In genomic region chr17:82356845-82357355, GRCh38 we compare ENCODE assay signal across 12 cellular contexts. TPM values are rescaled to one million over a fixed set of nuclear protein-coding genes. Genes with fewer than 3 reads are reported as not detected.
DNase-seq lines count a peak whose midpoint lies in the region; ATAC-seq and TF ChIP-seq lines count a peak whose summit lies in the region.
"Had no signal": no experiment of that assay in that cellular context is flagged by ENCODE, and none has a peak within 500 bp of the region (broad histone marks: within the 10 kb centered on the region; RNA-seq: fewer than 3 reads in every experiment).

No MANE protein-coding gene starts in this region.

- H2BK15ac ChIP-seq in IMR-90 (ENCODE audit: low read depth, low read length): no peak overlapping the region
- H2BK15ac ChIP-seq in mesendoderm (replicated peaks; ENCODE audit: low read depth): no peak overlapping the region

- H3K56ac ChIP-seq in IMR-90 (ENCODE audit: extremely low read depth, insufficient read depth, low read length): no peak overlapping the region
- peak overlapping the region; percentile 11 for H3K56ac ChIP-seq in mesendoderm (ENCODE audit: low read length)

- H3K9ac ChIP-seq in IMR-90 (ENCODE audit: low read depth, low read length): no peak overlapping the region
- no peak overlapping the region for H3K9ac ChIP-seq in mesendoderm (ENCODE audit: low read length)
- H3K9ac ChIP-seq: BLaER1 had no signal

- ATAC-seq in IMR-90 (ENCODE audit: low read depth): no peak
- ATAC-seq in GM21528 (IDR thresholded peaks at IDR 0.05; ENCODE audit: low FRiP score, unreplicated experiment): no peak
- ATAC-seq in HG03520 (IDR thresholded peaks at IDR 0.05; ENCODE audit: unreplicated experiment): no peak

- CTCF ChIA-PET in IMR-90 (lab: Yijun Ruan, JAX) (no interaction called here), GM10248 (lab: Yijun Ruan, JAX) (interaction anchor here (0.9 to 2.6 kb wide), 6 partner anchors 8 to 53 kb away, joined by 3 to 9 read pairs (median 4); no protein-coding TSS in a partner anchor)

- no peak for TF ChIP-seq RAD21 in IMR-90 (IDR thresholded peaks at IDR 0.05; ENCODE audit: low read length)

- H3K27me3 ChIP-seq in IMR-90 (ENCODE audit: control insufficient read depth, insufficient read depth, low read length) (peaks cover 25% of the 10 kb centered on the region; the same call in 1 of the 2 replicates), mesendoderm (ENCODE audit: insufficient read depth, low read length, poor library complexity) (no peaks in the 10 kb centered on the region)
- H3K27me3 ChIP-seq: BLaER1 had no signal

- no peaks in the 10 kb centered on the region for H3K9me1 ChIP-seq in IMR-90 (ENCODE audit: insufficient read depth, low read length)

- peaks cover 6% of the 10 kb centered on the region; the same call in 1 of the 2 replicates for H4K20me1 ChIP-seq in IMR-90 (ENCODE audit: insufficient read depth, low read length)
- H4K20me1 ChIP-seq: BLaER1 had no signal

- H3K79me2 ChIP-seq in mesendoderm (ENCODE audit: control insufficient read depth, insufficient read depth, low read length): no peaks in the 10 kb centered on the region

- peak overlapping the region; percentile 18 for H2AFZ ChIP-seq in IMR-90 (replicated peaks; ENCODE audit: low read length, poor library complexity)

- H3K79me1 ChIP-seq in IMR-90 (ENCODE audit: low read depth in 1 of 2, low read length in 2 of 2) (no peaks in the 10 kb centered on the region), mesendoderm (ENCODE audit: low read length) (no peaks in the 10 kb centered on the region)

- no peak overlapping the region for H2BK20ac ChIP-seq in IMR-90 (ENCODE audit: low read depth, low read length)

- H3K36me3 ChIP-seq in IMR-90 (ENCODE audit: control insufficient read depth, insufficient read depth, low read length) (no peaks in the 10 kb centered on the region), mesendoderm (ENCODE audit: control insufficient read depth, insufficient read depth, low read length) (no peaks in the 10 kb centered on the region)
- H3K36me3 ChIP-seq: BLaER1 had no signal

- H3K14ac ChIP-seq in IMR-90 (replicated peaks; ENCODE audit: low read depth, low read length): no peak overlapping the region

- H4K8ac ChIP-seq in IMR-90 (ENCODE audit: low read depth in 2 of 2, low read length in 2 of 2) (no peak overlapping the region), mesendoderm (ENCODE audit: low read depth, low read length) (no peak overlapping the region)

- TF ChIP-seq POLR2A in IMR-90 (IDR thresholded peaks at IDR 0.05; ENCODE audit: low read depth, low read length): no peak

- H4K5ac ChIP-seq in IMR-90 (ENCODE audit: low read depth, low read length): no peak overlapping the region
- no peak overlapping the region for H4K5ac ChIP-seq in mesendoderm (ENCODE audit: low read length)

- H2AK5ac ChIP-seq in IMR-90 (ENCODE audit: low read depth, low read length) (no peak overlapping the region), mesendoderm (ENCODE audit: low read length) (no peak overlapping the region)

- H2BK120ac ChIP-seq in IMR-90 (ENCODE audit: low read depth, low read length) (no peak overlapping the region), mesendoderm (ENCODE audit: low read depth, low read length) (no peak overlapping the region)

- H3K23ac ChIP-seq in IMR-90 (ENCODE audit: low read depth, low read length) (no peak overlapping the region), mesendoderm (ENCODE audit: low read length) (no peak overlapping the region)

- BruUV-seq in IMR-90 (replicated peaks; lab: Mats Ljungman, UMichigan): no TSS peak

- peak; percentile 36 for DNase-seq in COR-L47 (lab: John Stamatoyannopoulos, UW)
- no peak for DNase-seq in IMR-90
- DNase-seq in RPMI8226: peak; percentile 95
- peak; percentile 66 for DNase-seq in mesendoderm
- no peak for DNase-seq in GM10248 (ENCODE audit: extremely low spot score)
- DNase-seq in cardiac septum (ENCODE audit: low spot score): no peak
- DNase-seq: activated CD4-positive, CD25-positive, alpha-beta regulatory T cell treated with anti-CD3 and anti-CD28 coated beads, Interleukin-2, amount 50 U/mL, for 72 hours had no signal

- H3K18ac ChIP-seq in IMR-90 (ENCODE audit: low read depth, low read length) (no peak overlapping the region), mesendoderm (ENCODE audit: low read length) (no peak overlapping the region)

- H3K4ac ChIP-seq in IMR-90 (ENCODE audit: low read depth, low read length) (no peak overlapping the region), mesendoderm (ENCODE audit: low read depth, low read length) (no peak overlapping the region)

- H3K27ac ChIP-seq in IMR-90 (ENCODE audit: insufficient read depth, low read length): no peak overlapping the region
- H3K27ac ChIP-seq in mesendoderm (ENCODE audit: low read depth, low read length): no peak overlapping the region
- H3K27ac ChIP-seq: BLaER1 had no signal

- POLR2A ChIA-PET in IMR-90 (lab: Charles Lee; ENCODE audit: unreplicated experiment) (no interaction called here), GM10248 (lab: Yijun Ruan, JAX) (no interaction called here)

- H3K4me3 ChIP-seq in IMR-90 (ENCODE audit: insufficient read depth, low read depth, low read length): no peak overlapping the region
- H3K4me3 ChIP-seq in mesendoderm (ENCODE audit: low read length): no peak overlapping the region
- H3K4me3 ChIP-seq: BLaER1 had no signal

- in situ Hi-C loops in IMR-90 (cut with MboI; ENCODE audit: low sequenced_read_pairs): loop anchor here (10.0 kb wide), 2 partner anchors 198 to 418 kb away; no protein-coding TSS in a partner anchor

- H3K4me1 ChIP-seq in IMR-90 (ENCODE audit: control insufficient read depth, insufficient read depth, low read length) (peaks cover 5% of the 10 kb centered on the region; the same call in 1 of the 2 replicates), mesendoderm (ENCODE audit: control insufficient read depth, low read depth, low read length) (no peaks in the 10 kb centered on the region)

- intact Hi-C loops in IMR-90 (cut with micrococcal nuclease): no loop called here
- intact Hi-C loops in cardiac septum (cut with DNase I): no loop called here

- H2AK9ac ChIP-seq in IMR-90 (replicated peaks; ENCODE audit: low read depth, low read length, poor library complexity): no peak overlapping the region

- TF ChIP-seq CTCF in IMR-90 (conservative IDR thresholded peaks at IDR 0.05; ENCODE audit: low read depth, low read length) (no peak), GM10248 (IDR thresholded peaks at IDR 0.05; ENCODE audit: control extremely low read depth, extremely low read depth, low read depth, missing control alignments) (no peak)

- H3K4me2 ChIP-seq in IMR-90 (ENCODE audit: low read depth, low read length): no peak overlapping the region
- no peak overlapping the region for H3K4me2 ChIP-seq in mesendoderm (ENCODE audit: low read length)

- H3K9me3 ChIP-seq in IMR-90 (ENCODE audit: control insufficient read depth, insufficient read depth, low read length): no peaks in the 10 kb centered on the region
- H3K9me3 ChIP-seq: BLaER1 had no signal

- WGBS in IMR-90 (ENCODE audit: extremely low coverage in 2 of 2, insufficient read length in 1 of 2), 2 experiments: 31% methylated on average over 12 of the region's 20 CpGs; no CpG with 5 or more reads in 1 of the 2 experiments
- no CpG with 5 or more reads among the region's 20 CpGs for WGBS in mesendoderm (ENCODE audit: extremely low coverage, insufficient coverage, low lambda C conversion rate)

- H4K91ac ChIP-seq in IMR-90 (ENCODE audit: insufficient read depth, low read depth, low read length): no peak overlapping the region

- dilution Hi-C loops in IMR-90 (cut with HindIII; ENCODE audit: low sequenced_read_pairs, unreplicated experiment): no loop called here

- no peak overlapping the region for H2BK5ac ChIP-seq in IMR-90 (ENCODE audit: low read depth, low read length, poor library complexity, severe bottlenecking)
- H2BK5ac ChIP-seq in mesendoderm (ENCODE audit: low read length): no peak overlapping the region

TF ChIP-seq in IMR-90, 13 proteins besides CTCF, POLR2A, EP300 and RAD21:
- TF ChIP-seq ELK1 (IDR thresholded peaks at IDR 0.05; ENCODE audit: borderline replicate concordance, low read depth, low read length) (no peak), BHLHE40 (IDR thresholded peaks at IDR 0.05; ENCODE audit: low read depth, low read length) (no peak)
TF ChIP-seq in IMR-90: peak in this region for 0.

RNA-seq across cellular contexts. Expression of gene TEX19, which starts 2.1 kb away (rescaled TPM):
- under 0.01 and 0.28 TPM in 2 replicates for total RNA-seq in IMR-90 (2012; rRNA removed)
- polyA plus RNA-seq in IMR-90 (2012; rRNA removed): 0.03 and 0.13 TPM in 2 replicates
- polyA plus RNA-seq in IMR-90 (2012; cell fraction: cytosol; rRNA removed): 0.05 and 0.06 TPM in 2 replicates
- polyA plus RNA-seq in IMR-90 (2012; cell fraction: nucleus; rRNA removed; ENCODE audit: low replicate concordance): 0.08 TPM in 1 of 2 replicates, not detected in the other
- polyA plus RNA-seq in mesendoderm (2013, experiment 1 of 2): 0.51 TPM
- 0.32 TPM for polyA plus RNA-seq in mesendoderm (2013, experiment 2 of 2)
- not detected for total RNA-seq in cardiac septum
- total RNA-seq: dermis microvascular lymphatic vessel endothelial cell, right cardiac atrium had no signal
- polyA plus RNA-seq: right cardiac atrium had no signal

RNA-seq across cellular contexts. Expression of gene UTS2R, which starts 14.7 kb away (rescaled TPM):
- total RNA-seq in IMR-90 (2012; rRNA removed) (not detected in 2 replicates), cardiac septum (0.51 TPM)
- not detected in 2 replicates for polyA plus RNA-seq in IMR-90 (2012; rRNA removed)
- polyA plus RNA-seq in IMR-90 (2012; cell fraction: cytosol; rRNA removed): not detected in 2 replicates
- not detected in 2 replicates for polyA plus RNA-seq in IMR-90 (2012; cell fraction: nucleus; rRNA removed; ENCODE audit: low replicate concordance)
- polyA plus RNA-seq in mesendoderm (2013, experiment 1 of 2): 0.07 TPM
- polyA plus RNA-seq in mesendoderm (2013, experiment 2 of 2): 0.06 TPM
- total RNA-seq: dermis microvascular lymphatic vessel endothelial cell had no signal

RNA-seq across cellular contexts. Expression of gene SECTM1, which starts 23.3 kb away (rescaled TPM):
- total RNA-seq in IMR-90 (2012; rRNA removed) (1.7 and 2.3 TPM in 2 replicates), cardiac septum (2.0 TPM)
- 4.4 and 5.2 TPM in 2 replicates for polyA plus RNA-seq in IMR-90 (2012; rRNA removed)
- 4.9 and 10.8 TPM in 2 replicates for polyA plus RNA-seq in IMR-90 (2012; cell fraction: cytosol; rRNA removed)
- polyA plus RNA-seq in IMR-90 (2012; cell fraction: nucleus; rRNA removed; ENCODE audit: low replicate concordance): 1.2 and 2.4 TPM in 2 replicates
- 0.03 TPM for polyA plus RNA-seq in mesendoderm (2013, experiment 1 of 2)
- 0.01 TPM for polyA plus RNA-seq in mesendoderm (2013, experiment 2 of 2)

RNA-seq across cellular contexts. Expression of gene CD7, which starts 39.5 kb away (rescaled TPM):
- total RNA-seq in IMR-90 (2012; rRNA removed) (not detected in 2 replicates), cardiac septum (0.62 TPM)
- polyA plus RNA-seq in IMR-90 (2012; rRNA removed): not detected in 2 replicates
- 0.18 TPM in 1 of 2 replicates, not detected in the other for polyA plus RNA-seq in IMR-90 (2012; cell fraction: cytosol; rRNA removed)
- polyA plus RNA-seq in IMR-90 (2012; cell fraction: nucleus; rRNA removed; ENCODE audit: low replicate concordance): 0.12 and 0.16 TPM in 2 replicates
- polyA plus RNA-seq in mesendoderm (2013, experiment 1 of 2): 0.34 TPM
- polyA plus RNA-seq in mesendoderm (2013, experiment 2 of 2): 0.39 TPM
- total RNA-seq: dermis microvascular lymphatic vessel endothelial cell had no signal

Comparison
In these comparisons a context has a peak if more than half of its experiments do, and no peak if none do; other contexts are left out.
1. DNase-seq: peak in COR-L47 (single experiment), RPMI8226 (single experiment) and mesendoderm (single experiment); none in IMR-90 (single experiment), GM10248 (single experiment) and cardiac septum (single experiment).